Comparison of ENCODE assay signal across 1 cellular context in genomic region chr1:234616644-234617043, GRCh38.
TF ChIP-seq lines count a peak whose summit lies in the region.

No MANE protein-coding gene starts in this region.

TF ChIP-seq in HepG2, 621 proteins besides CTCF, POLR2A, EP300 and RAD21 (continued from another document):
- TF ChIP-seq HOMEZ (CRISPR knock-in tag; IDR thresholded peaks at IDR 0.05; ENCODE audit: low read depth) (peak; percentile 59; the same call in 1 of the 2 replicates), HIC2 (CRISPR knock-in tag; IDR thresholded peaks at IDR 0.05; ENCODE audit: low read depth) (no peak), ZNF75D (CRISPR knock-in tag; IDR thresholded peaks at IDR 0.05; ENCODE audit: borderline replicate concordance) (no peak), LCORL (IDR thresholded peaks at IDR 0.05) (peak; percentile 38; the same call in 1 of the 2 replicates), LCORL (CRISPR knock-in tag; IDR thresholded peaks at IDR 0.05) (no peak), NCOA2 (CRISPR knock-in tag; IDR thresholded peaks at IDR 0.05) (peak; percentile 49), HNF4A (CRISPR knock-in tag; IDR thresholded peaks at IDR 0.05) (0 out of 2 replicates have a peak, but pooled peaks have one; percentile 8)
TF ChIP-seq in HepG2: peak in this region for 33.
